Comparison of ENCODE assay signal across 20 cellular contexts in the genomic region with DNA sequence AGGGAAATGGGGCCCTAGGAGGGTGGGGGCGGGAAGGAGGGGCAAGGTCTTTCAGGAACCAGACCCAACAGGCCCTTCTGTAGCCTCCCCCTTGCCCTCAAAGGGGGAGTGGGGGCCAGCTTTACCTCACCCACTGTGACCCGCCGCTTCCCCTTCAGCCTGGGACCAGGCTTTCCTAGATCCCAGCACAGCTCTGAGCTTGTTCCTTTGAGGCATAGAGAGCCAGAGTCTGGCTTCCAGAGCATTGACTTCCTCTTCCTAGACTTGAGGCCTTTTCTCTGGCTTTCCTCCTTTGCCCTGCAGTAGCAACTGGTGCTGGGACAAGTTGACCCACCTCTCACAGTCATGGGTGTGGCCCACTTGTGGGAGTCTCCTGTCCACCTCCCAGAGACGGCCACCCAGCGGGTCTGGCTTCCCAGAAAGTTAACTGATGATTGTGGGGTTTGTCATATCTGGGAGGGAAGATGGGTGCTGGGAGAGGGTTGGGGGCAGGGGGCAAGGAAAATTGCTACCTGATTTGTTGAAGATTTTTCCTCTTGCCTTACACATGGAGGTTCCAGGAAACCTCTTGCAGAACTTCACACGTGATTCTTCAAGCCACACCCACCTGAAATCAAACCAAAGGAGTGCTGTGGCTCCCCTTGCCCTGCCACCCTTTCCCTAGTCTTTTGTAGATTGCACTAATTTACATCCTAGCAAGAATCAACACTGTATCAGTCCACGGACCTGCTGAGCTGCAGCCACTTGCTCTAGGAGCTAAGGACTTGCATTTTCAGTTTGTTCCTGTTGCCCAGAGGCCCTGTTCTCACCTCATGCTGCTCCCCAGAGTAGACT. TPM values are rescaled to one million over a fixed set of nuclear protein-coding genes. Genes with fewer than 3 reads are reported as not detected.
DNase-seq lines count a peak whose midpoint lies in the region; ATAC-seq and TF ChIP-seq lines count a peak whose summit lies in the region.
"Had no signal": no experiment of that assay in that cellular context is flagged by ENCODE, and none has a peak within 500 bp of the region (broad histone marks: within the 10 kb centered on the region; RNA-seq: fewer than 3 reads in every experiment).

No MANE protein-coding gene starts in this region.

- intact Hi-C loops in stomach (cut with DNase I; ENCODE audit: low total_unique reads): no loop called here
- intact Hi-C loops in left ventricle myocardium inferior (cut with micrococcal nuclease): no loop called here

- H3K9me3 ChIP-seq in stomach (no peaks in the 10 kb centered on the region), left ventricle myocardium inferior (replicated peaks) (no peaks in the 10 kb centered on the region)
- H3K9me3 ChIP-seq: BLaER1, body of pancreas had no signal

- H3K4me1 ChIP-seq in stomach (peaks cover 13 to 23% (median 19%) of the 10 kb centered on the region in 4 donors), left ventricle myocardium inferior (peaks cover 17% of the 10 kb centered on the region)

- H3K27ac ChIP-seq in stomach (peak overlapping the region in 4 of 5 donors; percentile 42 to 64 (median 56)), left ventricle myocardium inferior (replicated peaks) (no peak overlapping the region)
- H3K27ac ChIP-seq: BLaER1, body of pancreas had no signal

- H3K27me3 ChIP-seq in stomach (no peaks in the 10 kb centered on the region), left ventricle myocardium inferior (ENCODE audit: low read depth) (no peaks in the 10 kb centered on the region)
- H3K27me3 ChIP-seq: BLaER1, body of pancreas had no signal

- no peak for DNase-seq in activated T-cell treated with anti-CD3 and anti-CD28 coated beads, Interleukin-2, amount 50 U/mL, for 24 hours
- no peak for DNase-seq in activated T-cell treated with anti-CD3 and anti-CD28 coated beads, Interleukin-2, amount 50 U/mL, for 1 hour
- DNase-seq in WTC11 (ENCODE audit: low spot score) (no peak), endothelial cell (ENCODE audit: low spot score) (no peak), stomach (no peak), left ventricle myocardium inferior (no peak), G401 (ENCODE audit: low spot score) (no peak), HuH-7.5 (ENCODE audit: low spot score) (no peak)
- DNase-seq: activated CD8-positive, alpha-beta memory T cell treated with anti-CD3 and anti-CD28 coated beads, Interleukin-2, amount 50 U/mL, for 4 hours; body of pancreas; cortex of kidney; DMS53; mesendoderm; NCI-H1436 treated with DMSO at 0.1 percent for 48 hours; NCI-H2171 treated with DMSO at 0.1 percent for 48 hours; PC-3; stimulated activated CD4-positive, alpha-beta T cell treated with anti-CD3 and anti-CD28 coated beads, Interleukin-2, amount 100 ng/mL, for 48 hours had no signal

- no peak for TF ChIP-seq EP300 in stomach (IDR thresholded peaks at IDR 0.05)

- peaks cover 58% of the 10 kb centered on the region for H3K36me3 Mint-ChIP-seq in activated T-cell treated with anti-CD3 and anti-CD28 coated beads, Interleukin-2, amount 50 U/mL, for 24 hours (ENCODE audit: low read depth)
- peaks cover 34% of the 10 kb centered on the region for H3K36me3 Mint-ChIP-seq in WTC11
- peaks cover 5% of the 10 kb centered on the region for H3K36me3 Mint-ChIP-seq in endothelial cell (ENCODE audit: low read depth, unreplicated experiment)
- H3K36me3 Mint-ChIP-seq: natural killer cell treated with Interleukin-12 subunit alpha and Interleukin-12 subunit beta and Interleukin-15 and Interleukin-18, amount 100 ng/mL, for 72 hours had no signal

- TF ChIP-seq CTCF in WTC11 (IDR thresholded peaks at IDR 0.05) (no peak), endothelial cell (IDR thresholded peaks at IDR 0.05; ENCODE audit: unreplicated experiment) (no peak), stomach (IDR thresholded peaks at IDR 0.05) (no peak), left ventricle myocardium inferior (IDR thresholded peaks at IDR 0.05; ENCODE audit: borderline replicate concordance) (no peak)

- CTCF ChIA-PET in WTC11 (lab: Charles Lee): no interaction called here

- peaks cover 32 to 62% (median 58%) of the 10 kb centered on the region in 4 donors for H3K36me3 ChIP-seq in stomach
- peaks cover 58% of the 10 kb centered on the region for H3K36me3 ChIP-seq in left ventricle myocardium inferior

- no peak for TF ChIP-seq POLR2A in stomach (IDR thresholded peaks at IDR 0.05)

- POLR2A ChIA-PET in WTC11 (lab: Charles Lee): no interaction called here

- 54 to 71% (median 58%) methylated on average over 7 of the region's 7 CpGs for WGBS in stomach, 5 donors

- no peak overlapping the region for H3K4me3 Mint-ChIP-seq in activated T-cell treated with anti-CD3 and anti-CD28 coated beads, Interleukin-2, amount 50 U/mL, for 24 hours
- H3K4me3 Mint-ChIP-seq in WTC11: no peak overlapping the region
- H3K4me3 Mint-ChIP-seq in endothelial cell (ENCODE audit: unreplicated experiment): no peak overlapping the region
- H3K4me3 Mint-ChIP-seq: natural killer cell treated with Interleukin-12 subunit alpha and Interleukin-12 subunit beta and Interleukin-15 and Interleukin-18, amount 100 ng/mL, for 72 hours; T-helper 2 cell treated with Interferon-gamma antibody and Interleukin-4, amounts not matched to agents 5 μg/mL and 100 μg/mL, for 36 hours had no signal

- no peak for ATAC-seq in WTC11
- ATAC-seq: body of pancreas; natural killer cell treated with Interleukin-12 subunit alpha and Interleukin-12 subunit beta and Interleukin-15 and Interleukin-18, amount 100 ng/mL, for 72 hours; PC-3 had no signal

- H3K27ac Mint-ChIP-seq in activated T-cell treated with anti-CD3 and anti-CD28 coated beads, Interleukin-2, amount 50 U/mL, for 24 hours: peak overlapping the region; percentile 82
- H3K27ac Mint-ChIP-seq in WTC11: peak overlapping the region; percentile 36; the same call in 1 of the 2 replicates
- peak overlapping the region; percentile 36 for H3K27ac Mint-ChIP-seq in endothelial cell (ENCODE audit: unreplicated experiment)

- in situ Hi-C loops in G401 (cut with HindIII; ENCODE audit: low sequenced_read_pairs): no loop called here

- no peaks in the 10 kb centered on the region for H3K9me3 Mint-ChIP-seq in activated T-cell treated with anti-CD3 and anti-CD28 coated beads, Interleukin-2, amount 50 U/mL, for 24 hours
- no peaks in the 10 kb centered on the region for H3K9me3 Mint-ChIP-seq in WTC11
- H3K9me3 Mint-ChIP-seq in endothelial cell (ENCODE audit: unreplicated experiment): no peaks in the 10 kb centered on the region
- H3K9me3 Mint-ChIP-seq: natural killer cell treated with Interleukin-12 subunit alpha and Interleukin-12 subunit beta and Interleukin-15 and Interleukin-18, amount 100 ng/mL, for 72 hours; T-helper 2 cell treated with Interferon-gamma antibody and Interleukin-4, amounts not matched to agents 5 μg/mL and 100 μg/mL, for 36 hours had no signal

- H3K27me3 Mint-ChIP-seq in activated T-cell treated with anti-CD3 and anti-CD28 coated beads, Interleukin-2, amount 50 U/mL, for 24 hours: no peaks in the 10 kb centered on the region
- 0 out of 2 replicates have a peak, but pooled peaks cover 1% of the 10 kb centered on the region for H3K27me3 Mint-ChIP-seq in WTC11 (ENCODE audit: low read depth)
- H3K27me3 Mint-ChIP-seq in endothelial cell (ENCODE audit: unreplicated experiment): peaks cover 12% of the 10 kb centered on the region
- H3K27me3 Mint-ChIP-seq: natural killer cell treated with Interleukin-12 subunit alpha and Interleukin-12 subunit beta and Interleukin-15 and Interleukin-18, amount 100 ng/mL, for 72 hours had no signal

- peaks cover 30% of the 10 kb centered on the region for H3K4me1 Mint-ChIP-seq in activated T-cell treated with anti-CD3 and anti-CD28 coated beads, Interleukin-2, amount 50 U/mL, for 24 hours (ENCODE audit: low read depth)
- H3K4me1 Mint-ChIP-seq in WTC11: peaks cover 9% of the 10 kb centered on the region
- H3K4me1 Mint-ChIP-seq in endothelial cell (ENCODE audit: unreplicated experiment): peaks cover 5% of the 10 kb centered on the region

- H3K4me3 ChIP-seq in stomach (no peak overlapping the region), left ventricle myocardium inferior (no peak overlapping the region)
- H3K4me3 ChIP-seq: BLaER1, body of pancreas had no signal

TF ChIP-seq in WTC11, 78 proteins besides CTCF, POLR2A, EP300 and RAD21 (continues in another document):
- TF ChIP-seq, protein P1, sequence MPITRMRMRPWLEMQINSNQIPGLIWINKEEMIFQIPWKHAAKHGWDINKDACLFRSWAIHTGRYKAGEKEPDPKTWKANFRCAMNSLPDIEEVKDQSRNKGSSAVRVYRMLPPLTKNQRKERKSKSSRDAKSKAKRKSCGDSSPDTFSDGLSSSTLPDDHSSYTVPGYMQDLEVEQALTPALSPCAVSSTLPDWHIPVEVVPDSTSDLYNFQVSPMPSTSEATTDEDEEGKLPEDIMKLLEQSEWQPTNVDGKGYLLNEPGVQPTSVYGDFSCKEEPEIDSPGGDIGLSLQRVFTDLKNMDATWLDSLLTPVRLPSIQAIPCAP (CRISPR knock-in tag; IDR thresholded peaks at IDR 0.05): no peak
- no peak for TF ChIP-seq ZNF232 (CRISPR knock-in tag; IDR thresholded peaks at IDR 0.05)
- TF ChIP-seq MYBL2 (CRISPR knock-in tag; IDR thresholded peaks at IDR 0.05): no peak
- TF ChIP-seq ZNF396 (CRISPR knock-in tag; IDR thresholded peaks at IDR 0.05; ENCODE audit: borderline replicate concordance): no peak
- TF ChIP-seq ZBTB21 (CRISPR knock-in tag; IDR thresholded peaks at IDR 0.05; ENCODE audit: borderline replicate concordance): no peak
- no peak for TF ChIP-seq TEAD1 (CRISPR knock-in tag; IDR thresholded peaks at IDR 0.05)
- TF ChIP-seq FOXP1 (CRISPR knock-in tag; IDR thresholded peaks at IDR 0.05; ENCODE audit: borderline replicate concordance): no peak
- TF ChIP-seq FOXK1 (CRISPR knock-in tag; IDR thresholded peaks at IDR 0.05): no peak
- no peak for TF ChIP-seq CREM (CRISPR knock-in tag; IDR thresholded peaks at IDR 0.05)
- no peak for TF ChIP-seq NFYB (CRISPR knock-in tag; conservative IDR thresholded peaks at IDR 0.05; ENCODE audit: low read depth)
- TF ChIP-seq TCF7 (CRISPR knock-in tag; IDR thresholded peaks at IDR 0.05; ENCODE audit: low read depth): no peak

RNA-seq across cellular contexts. Expression of a gene that starts 4.1 kb away (rescaled TPM):
- total RNA-seq in WTC11 (2021): 21.3 to 29.5 TPM (median 26.2 TPM) in 3 replicates
- total RNA-seq in endothelial cell (ENCODE audit: unreplicated experiment): 36.5 TPM
- 10 to 100 TPM in 2 of 5 donors, 1 to 10 TPM in 3; 2.5 to 14.6 (median 5.4) TPM for total RNA-seq in stomach
- 1 to 10 TPM in 2 of 3 donors, under 1 TPM in 1; 0.92 to 7.4 (median 2.7) TPM for polyA plus RNA-seq in stomach
- 8.4 TPM for total RNA-seq in left ventricle myocardium inferior
- total RNA-seq in G401 (2014; rRNA removed; shearing (Covaris generic)): 5.8 and 6.5 TPM in 2 replicates

RNA-seq across cellular contexts. Expression of a gene that starts 25.9 kb away (rescaled TPM):
- total RNA-seq in WTC11 (2021) (40.7 to 49.1 TPM (median 41.5 TPM) in 3 replicates), endothelial cell (ENCODE audit: unreplicated experiment) (20.4 TPM), stomach (10 to 100 TPM in 4 of 5 donors, 1 to 10 TPM in 1; 5.3 to 35.9 (median 16.7) TPM), left ventricle myocardium inferior (17.1 TPM)
- polyA plus RNA-seq in stomach: 1 to 10 TPM; 7.3 to 8.7 (median 7.5) TPM
- 33.8 and 37.2 TPM in 2 replicates for total RNA-seq in G401 (2014; rRNA removed; shearing (Covaris generic))
